8 cellular contexts compared by ENCODE assay signal in genomic region chr14:52552063-52552988, GRCh38. TPM values are rescaled to one million over a fixed set of nuclear protein-coding genes. Genes with fewer than 3 reads are reported as not detected.
DNase-seq lines count a peak whose midpoint lies in the region; ATAC-seq lines count a peak whose summit lies in the region.

Gene GPR137C, plus strand, starts transcription at chr14:52552836. Its CDS starts 312 bp downstream, at chr14:52553148.
A gene with protein sequence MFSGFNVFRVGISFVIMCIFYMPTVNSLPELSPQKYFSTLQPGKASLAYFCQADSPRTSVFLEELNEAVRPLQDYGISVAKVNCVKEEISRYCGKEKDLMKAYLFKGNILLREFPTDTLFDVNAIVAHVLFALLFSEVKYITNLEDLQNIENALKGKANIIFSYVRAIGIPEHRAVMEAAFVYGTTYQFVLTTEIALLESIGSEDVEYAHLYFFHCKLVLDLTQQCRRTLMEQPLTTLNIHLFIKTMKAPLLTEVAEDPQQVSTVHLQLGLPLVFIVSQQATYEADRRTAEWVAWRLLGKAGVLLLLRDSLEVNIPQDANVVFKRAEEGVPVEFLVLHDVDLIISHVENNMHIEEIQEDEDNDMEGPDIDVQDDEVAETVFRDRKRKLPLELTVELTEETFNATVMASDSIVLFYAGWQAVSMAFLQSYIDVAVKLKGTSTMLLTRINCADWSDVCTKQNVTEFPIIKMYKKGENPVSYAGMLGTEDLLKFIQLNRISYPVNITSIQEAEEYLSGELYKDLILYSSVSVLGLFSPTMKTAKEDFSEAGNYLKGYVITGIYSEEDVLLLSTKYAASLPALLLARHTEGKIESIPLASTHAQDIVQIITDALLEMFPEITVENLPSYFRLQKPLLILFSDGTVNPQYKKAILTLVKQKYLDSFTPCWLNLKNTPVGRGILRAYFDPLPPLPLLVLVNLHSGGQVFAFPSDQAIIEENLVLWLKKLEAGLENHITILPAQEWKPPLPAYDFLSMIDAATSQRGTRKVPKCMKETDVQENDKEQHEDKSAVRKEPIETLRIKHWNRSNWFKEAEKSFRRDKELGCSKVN (minus strand): TSS chr14:52552505. CDS start chr14:52543557, 8,948 bp downstream.

- CTCF ChIA-PET in activated CD4-positive, alpha-beta T cell treated with anti-CD3 and anti-CD28 coated beads, Interleukin-2, amount 10 ng/mL, durations not matched to agents 7 days and 5 days (lab: Charles Lee): interaction anchor here (0.6 to 1.6 kb wide), 5 partner anchors 9 to 147 kb away, joined by 3 to 5 read pairs (median 3); no protein-coding TSS in a partner anchor

- POLR2A ChIA-PET in activated CD4-positive, alpha-beta T cell treated with anti-CD3 and anti-CD28 coated beads, Interleukin-2, amount 10 ng/mL, durations not matched to agents 7 days and 5 days (lab: Charles Lee): interaction anchor here (0.7 kb wide), 2 partner anchors 26 to 600 kb away, joined by 3 read pairs; no protein-coding TSS in a partner anchor

- intact Hi-C loops in left colon (cut with DNase I, micrococcal nuclease): no loop called here

- H3K9me3 Mint-ChIP-seq in activated CD4-positive, alpha-beta T cell treated with anti-CD3 and anti-CD28 coated beads, Interleukin-2, amount 10 ng/mL, durations not matched to agents 7 days and 5 days: no peaks in the 10 kb centered on the region

- DNase-seq in C1 segment of cervical spinal cord (lab: John Stamatoyannopoulos, UW): peak; percentile 87 to 100 (median 99)
- DNase-seq in NCI-H526 treated with DMSO at 0.1 percent for 48 hours (lab: John Stamatoyannopoulos, UW): peak; percentile 98
- DNase-seq in activated CD4-positive, alpha-beta T cell treated with anti-CD3 and anti-CD28 coated beads, Interleukin-2, amount 10 ng/mL, durations not matched to agents 7 days and 5 days: peak; percentile 100
- peak; percentile 75 for DNase-seq in cortex of kidney (lab: John Stamatoyannopoulos, UW)
- DNase-seq in left colon: peak; percentile 100
- DNase-seq in stimulated activated CD4-positive, alpha-beta T cell treated with anti-CD3 and anti-CD28 coated beads, Interleukin-1b, Interleukin-23, amount 100 ng/mL, for 4 hours (ENCODE audit: low read depth in 2 of 2): peak; percentile 96 to 99

- peak within 1 kb of the TSS; percentile 93 for H3K27ac Mint-ChIP-seq in activated CD4-positive, alpha-beta T cell treated with anti-CD3 and anti-CD28 coated beads, Interleukin-2, amount 10 ng/mL, durations not matched to agents 7 days and 5 days

- peak; percentile 86 for ATAC-seq in GM19351 (IDR thresholded peaks at IDR 0.05; ENCODE audit: unreplicated experiment)
- peak; percentile 96 for ATAC-seq in HG03520 (IDR thresholded peaks at IDR 0.05; ENCODE audit: unreplicated experiment)
- ATAC-seq in left colon: peak; percentile 93

- H3K4me3 Mint-ChIP-seq in activated CD4-positive, alpha-beta T cell treated with anti-CD3 and anti-CD28 coated beads, Interleukin-2, amount 10 ng/mL, durations not matched to agents 7 days and 5 days: peak within 1 kb of the TSS; percentile 90

- peaks cover 21% of the 10 kb centered on the region for H3K27me3 Mint-ChIP-seq in activated CD4-positive, alpha-beta T cell treated with anti-CD3 and anti-CD28 coated beads, Interleukin-2, amount 10 ng/mL, durations not matched to agents 7 days and 5 days

- peaks cover 7% of the 10 kb centered on the region for H3K36me3 Mint-ChIP-seq in activated CD4-positive, alpha-beta T cell treated with anti-CD3 and anti-CD28 coated beads, Interleukin-2, amount 10 ng/mL, durations not matched to agents 7 days and 5 days (ENCODE audit: low read depth)

- peaks cover 35% of the 10 kb centered on the region for H3K4me1 Mint-ChIP-seq in activated CD4-positive, alpha-beta T cell treated with anti-CD3 and anti-CD28 coated beads, Interleukin-2, amount 10 ng/mL, durations not matched to agents 7 days and 5 days

RNA-seq across cellular contexts. Expression of gene GPR137C, which starts in this region (rescaled TPM):
- total RNA-seq in activated CD4-positive, alpha-beta T cell treated with anti-CD3 and anti-CD28 coated beads, Interleukin-2, amount 10 ng/mL, durations not matched to agents 7 days and 5 days: 1 to 10 TPM in 1 of 2 experiments, under 1 TPM in 1; 0.60 to 1.2 TPM
- total RNA-seq in left colon: under 1 TPM; 0.15 to 0.39 TPM

RNA-seq across cellular contexts. Expression of the second gene that starts in this region (rescaled TPM):
- 10 to 100 TPM; 10.5 to 12.0 TPM for total RNA-seq in activated CD4-positive, alpha-beta T cell treated with anti-CD3 and anti-CD28 coated beads, Interleukin-2, amount 10 ng/mL, durations not matched to agents 7 days and 5 days
- 1 to 10 TPM; 8.0 to 8.3 TPM for total RNA-seq in left colon

Comparison
In these comparisons a context has a peak if more than half of its experiments do, and no peak if none do; other contexts are left out.
1. Peak in every context shown above with its lines: DNase-seq and ATAC-seq.